ENCODE assay signal across 1 cellular context in the genomic region with DNA sequence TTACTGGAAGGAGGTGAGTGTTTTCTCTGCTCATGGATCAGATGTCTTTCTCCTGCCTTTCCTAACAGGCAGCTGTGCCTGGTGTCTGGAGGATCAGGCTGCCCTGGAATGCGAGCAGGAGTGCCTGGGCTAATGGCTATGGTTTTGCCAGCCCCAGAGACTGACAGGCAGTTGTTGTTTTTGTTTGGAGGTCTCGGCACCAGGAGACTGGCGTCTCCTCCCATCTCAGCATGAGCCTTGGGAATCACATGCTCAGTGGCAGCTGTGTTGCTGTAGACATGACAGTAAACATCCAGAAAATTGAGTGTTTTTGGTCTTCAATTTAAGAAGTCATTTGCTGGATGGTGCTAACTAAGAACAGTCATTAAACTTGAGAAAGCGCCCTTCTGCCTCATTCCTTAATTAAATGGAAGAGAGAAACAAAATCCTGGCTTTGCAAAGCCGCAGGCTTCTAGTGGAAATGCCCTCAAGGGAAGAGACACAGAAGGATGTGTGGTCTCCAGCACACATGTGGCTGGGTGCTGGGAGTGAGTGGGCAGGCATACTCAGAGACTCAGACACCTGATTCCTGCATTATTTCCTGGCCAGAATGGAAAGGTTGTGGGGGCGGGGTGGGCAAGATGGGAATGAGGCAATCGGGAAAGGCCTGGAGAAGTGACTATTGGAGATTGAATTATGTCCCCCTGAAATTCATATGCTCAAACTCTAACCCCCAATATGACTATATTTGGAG.
TF ChIP-seq lines count a peak whose summit lies in the region.

No MANE protein-coding gene starts in this region.

TF ChIP-seq in SK-N-SH treated with all-trans-retinoic acid at 6 μM for 48 hours, 23 proteins besides CTCF, POLR2A, EP300 and RAD21 (continued from another document):
- TF ChIP-seq BACH2 (CRISPR knock-in tag; IDR thresholded peaks at IDR 0.05; ENCODE audit: borderline replicate concordance) (no peak), ARNTL (CRISPR knock-in tag; IDR thresholded peaks at IDR 0.05; ENCODE audit: borderline replicate concordance, low read depth) (no peak)
- TF ChIP-seq, protein P1, sequence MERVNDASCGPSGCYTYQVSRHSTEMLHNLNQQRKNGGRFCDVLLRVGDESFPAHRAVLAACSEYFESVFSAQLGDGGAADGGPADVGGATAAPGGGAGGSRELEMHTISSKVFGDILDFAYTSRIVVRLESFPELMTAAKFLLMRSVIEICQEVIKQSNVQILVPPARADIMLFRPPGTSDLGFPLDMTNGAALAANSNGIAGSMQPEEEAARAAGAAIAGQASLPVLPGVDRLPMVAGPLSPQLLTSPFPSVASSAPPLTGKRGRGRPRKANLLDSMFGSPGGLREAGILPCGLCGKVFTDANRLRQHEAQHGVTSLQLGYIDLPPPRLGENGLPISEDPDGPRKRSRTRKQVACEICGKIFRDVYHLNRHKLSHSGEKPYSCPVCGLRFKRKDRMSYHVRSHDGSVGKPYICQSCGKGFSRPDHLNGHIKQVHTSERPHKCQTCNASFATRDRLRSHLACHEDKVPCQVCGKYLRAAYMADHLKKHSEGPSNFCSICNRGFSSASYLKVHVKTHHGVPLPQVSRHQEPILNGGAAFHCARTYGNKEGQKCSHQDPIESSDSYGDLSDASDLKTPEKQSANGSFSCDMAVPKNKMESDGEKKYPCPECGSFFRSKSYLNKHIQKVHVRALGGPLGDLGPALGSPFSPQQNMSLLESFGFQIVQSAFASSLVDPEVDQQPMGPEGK (CRISPR knock-in tag; IDR thresholded peaks at IDR 0.05; ENCODE audit: borderline replicate concordance), result no peak
- TF ChIP-seq, protein P2, sequence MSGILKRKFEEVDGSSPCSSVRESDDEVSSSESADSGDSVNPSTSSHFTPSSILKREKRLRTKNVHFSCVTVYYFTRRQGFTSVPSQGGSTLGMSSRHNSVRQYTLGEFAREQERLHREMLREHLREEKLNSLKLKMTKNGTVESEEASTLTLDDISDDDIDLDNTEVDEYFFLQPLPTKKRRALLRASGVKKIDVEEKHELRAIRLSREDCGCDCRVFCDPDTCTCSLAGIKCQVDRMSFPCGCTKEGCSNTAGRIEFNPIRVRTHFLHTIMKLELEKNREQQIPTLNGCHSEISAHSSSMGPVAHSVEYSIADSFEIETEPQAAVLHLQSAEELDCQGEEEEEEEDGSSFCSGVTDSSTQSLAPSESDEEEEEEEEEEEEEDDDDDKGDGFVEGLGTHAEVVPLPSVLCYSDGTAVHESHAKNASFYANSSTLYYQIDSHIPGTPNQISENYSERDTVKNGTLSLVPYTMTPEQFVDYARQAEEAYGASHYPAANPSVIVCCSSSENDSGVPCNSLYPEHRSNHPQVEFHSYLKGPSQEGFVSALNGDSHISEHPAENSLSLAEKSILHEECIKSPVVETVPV (CRISPR knock-in tag; IDR thresholded peaks at IDR 0.05), result no peak
TF ChIP-seq in SK-N-SH treated with all-trans-retinoic acid at 6 μM for 48 hours: peak in this region for 0.
